Comparison of ENCODE assay signal across 1 cellular context in genomic region chr4:27790911-27791310, GRCh38.
TF ChIP-seq lines count a peak whose summit lies in the region.

No MANE protein-coding gene starts in this region.

TF ChIP-seq in HCT116, 20 proteins besides CTCF, POLR2A, EP300 and RAD21 (continued from another document):
- no peak for TF ChIP-seq REST (IDR thresholded peaks at IDR 0.05; ENCODE audit: low read depth)
- TF ChIP-seq SRF (IDR thresholded peaks at IDR 0.05; ENCODE audit: low read depth), result no peak
